In the genomic region with DNA sequence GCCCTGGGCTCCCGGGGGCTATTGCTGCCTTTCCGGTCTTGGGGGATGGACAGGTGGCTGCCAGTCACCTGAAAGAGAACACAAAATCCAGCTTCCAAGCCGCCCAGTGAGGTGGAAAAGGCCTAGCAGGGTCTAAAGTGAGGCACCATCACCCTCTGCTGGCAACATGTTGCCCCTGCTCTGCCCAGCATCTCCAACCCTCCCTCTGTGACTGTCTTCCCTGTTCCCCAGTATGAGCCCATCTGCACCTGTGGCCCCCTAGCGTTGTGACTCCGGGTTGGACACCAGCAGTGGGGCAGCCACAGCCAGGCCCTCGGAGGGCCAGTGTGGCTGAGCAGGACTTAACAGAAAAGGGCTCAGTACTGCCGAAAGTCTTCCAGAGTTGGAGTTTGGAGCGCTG, we compare ENCODE assay signal across 12 cellular contexts. TPM values are rescaled to one million over a fixed set of nuclear protein-coding genes. Genes with fewer than 3 reads are reported as not detected.
DNase-seq lines count a peak whose midpoint lies in the region; ATAC-seq, FAIRE-seq and TF ChIP-seq lines count a peak whose summit lies in the region.
"Not testable (repeated sequence)": the region's sequence is repeated elsewhere in the genome, so short reads cannot be mapped to it uniquely, and the experiment has no call there.
"Had no signal": no experiment of that assay in that cellular context is flagged by ENCODE, and none has a peak within 500 bp of the region (broad histone marks: within the 10 kb centered on the region; RNA-seq: fewer than 3 reads in every experiment).

No MANE protein-coding gene starts in this region.

- not testable (repeated sequence) for H3K9me3 ChIP-seq in HAP-1; MM.1S (replicated peaks; ENCODE audit: insufficient read depth, low read length); NT2/D1 (ENCODE audit: insufficient read depth, low read length); WERI-Rb-1 (ENCODE audit: severe bottlenecking); H1 (ENCODE audit: insufficient read depth in 2 of 2, low read depth in 1 of 2, low read length in 1 of 2); HepG2 (ENCODE audit: low read length)

- TF ChIP-seq CTCF in 22Rv1 (IDR thresholded peaks at IDR 0.05): peak; percentile 14; the same call in 1 of the 2 replicates
- peak; percentile 64 for TF ChIP-seq CTCF in MM.1S (IDR thresholded peaks at IDR 0.05; ENCODE audit: low read length)
- TF ChIP-seq CTCF in WERI-Rb-1 (IDR thresholded peaks at IDR 0.05; ENCODE audit: low read depth, low read length): peak; percentile 71
- peak in 2 of 3 experiments; percentile 67 to 74; a peak in 3 of 4 replicates for TF ChIP-seq CTCF in H1 (IDR thresholded peaks at IDR 0.05; ENCODE audit: control extremely low read depth in 1 of 3, insufficient read depth in 1 of 3, low read depth in 1 of 3, low read length in 3 of 3)
- peak; percentile 67 for TF ChIP-seq CTCF in HepG2 (CRISPR knock-in tag; IDR thresholded peaks at IDR 0.05)

- intact Hi-C loops in HepG2 (cut with micrococcal nuclease; ENCODE audit: unreplicated experiment): not testable (repeated sequence)

- ATAC-seq in HepG2: peak; percentile 96

- DNase-seq in ELF-1 (ENCODE audit: low read depth, low spot score): peak; percentile 91
- peak; percentile 38 to 68 for DNase-seq in HAP-1 (ENCODE audit: low spot score in 2 of 2)
- DNase-seq in MM.1S: peak; percentile 62
- peak; percentile 35 for DNase-seq in NT2/D1 (ENCODE audit: low read depth, low spot score)
- peak; percentile 81 for DNase-seq in WERI-Rb-1
- DNase-seq in H1 (ENCODE audit: low read depth in 1 of 2, low spot score in 2 of 2): peak; percentile 43 to 54
- DNase-seq in HepG2 (ENCODE audit: low spot score): peak; percentile 56

- not testable (repeated sequence) for BruUV-seq in HepG2 (replicated peaks; lab: Mats Ljungman, UMichigan)

- H3K27me3 ChIP-seq in HAP-1 (ENCODE audit: low read depth); MM.1S (replicated peaks; ENCODE audit: insufficient read depth, low read length); NT2/D1 (ENCODE audit: insufficient read depth, insufficient read length); H1 (replicated peaks in 1 of 4; ENCODE audit: control insufficient read depth in 3 of 4, extremely low read depth in 1 of 4, insufficient read depth in 3 of 4, low read length in 3 of 4); HepG2 (ENCODE audit: control insufficient read depth in 1 of 2, insufficient read depth in 2 of 2, low read length in 2 of 2): not testable (repeated sequence)
- peaks cover 17% of the 10 kb centered on the region for H3K27me3 ChIP-seq in WERI-Rb-1 (ENCODE audit: insufficient read depth, low read depth, severe bottlenecking)

- not testable (repeated sequence) for H3K9ac ChIP-seq in MM.1S (ENCODE audit: low read length); NT2/D1 (ENCODE audit: insufficient read length, low read depth); H1 (replicated peaks in 1 of 4; ENCODE audit: extremely low read depth in 1 of 4, low read depth in 3 of 4, low read length in 3 of 4); HepG2 (ENCODE audit: insufficient read depth, low read depth, low read length)

- CTCF ChIA-PET in H1 (lab: Charles Lee; ENCODE audit: partially characterized antibody): interaction anchor here (0.7 to 1.2 kb wide), 4 partner anchors 32 to 258 kb away, joined by 3 to 4 read pairs (median 3); no protein-coding TSS in a partner anchor
- CTCF ChIA-PET in HepG2 (lab: Yijun Ruan, JAX; ENCODE audit: low intra/inter-chr PET ratio, low total read pairs): not testable (repeated sequence)

- not testable (repeated sequence) for H2BK12ac ChIP-seq in H1 (ENCODE audit: low read depth, low read length)

- H2BK120ac ChIP-seq in H1 (replicated peaks; ENCODE audit: low read depth, low read length): not testable (repeated sequence)

- H3K79me2 ChIP-seq in MM.1S (ENCODE audit: low read length); H1 (ENCODE audit: control insufficient read depth in 1 of 2, insufficient read depth in 2 of 2, low read length in 2 of 2); HepG2 (ENCODE audit: insufficient read depth, low read length): not testable (repeated sequence)

- not testable (repeated sequence) for H3K36me3 ChIP-seq in HAP-1 (replicated peaks); MM.1S (replicated peaks; ENCODE audit: insufficient read depth, low read length); NT2/D1 (ENCODE audit: insufficient read depth, insufficient read length, low read length); WERI-Rb-1; H1 (ENCODE audit: control insufficient read depth in 2 of 4, insufficient read depth in 4 of 4, low read length in 3 of 4); HepG2 (replicated peaks in 1 of 2; ENCODE audit: control insufficient read depth in 1 of 2, insufficient read depth in 2 of 2, low read length in 2 of 2)

- in situ Hi-C loops in HAP-1 (cut with MboI; ENCODE audit: low sequenced_read_pairs); HepG2 (cut with HindIII; ENCODE audit: extremely low pct_ligation_motif_present, low pct_unique_long_range_greater_than_20kb): not testable (repeated sequence)

- not testable (repeated sequence) for H3K79me1 ChIP-seq in H1 (ENCODE audit: low read depth, low read length)

- FAIRE-seq in H1 (lab: Jason Lieb, UNC) (peak; percentile 98), HepG2 (lab: Jason Lieb, UNC) (peak; percentile 79)

- H3K4me1 ChIP-seq in HAP-1; NT2/D1 (ENCODE audit: insufficient read depth, insufficient read length); H1 (replicated peaks in 1 of 4; ENCODE audit: control insufficient read depth in 3 of 4, insufficient read depth in 4 of 4, low read length in 3 of 4); HepG2 (ENCODE audit: insufficient read depth, low read length): not testable (repeated sequence)
- H3K4me1 ChIP-seq in MM.1S (ENCODE audit: low read length): peaks cover 15% of the 10 kb centered on the region

- not testable (repeated sequence) for H2BK15ac ChIP-seq in H1 (ENCODE audit: low read length)

- TF ChIP-seq EP300 in H1 (IDR thresholded peaks at IDR 0.05; ENCODE audit: borderline replicate concordance in 1 of 2, low read depth in 2 of 2, low read length in 2 of 2); HepG2 (IDR thresholded peaks at IDR 0.05; ENCODE audit: low read depth in 2 of 2, low read length in 2 of 2); HepG2 (CRISPR knock-in tag; IDR thresholded peaks at IDR 0.05; ENCODE audit: borderline replicate concordance): not testable (repeated sequence)

- not testable (repeated sequence) for H2BK5ac ChIP-seq in H1 (ENCODE audit: low read depth, low read length)

- no CpG with 5 or more reads among the region's 8 CpGs for WGBS in H1 (ENCODE audit: extremely low coverage in 1 of 2, insufficient coverage in 1 of 2, insufficient read length in 1 of 2, insufficient replicate concordance in 2 of 2, low coverage in 1 of 2, low lambda C conversion rate in 2 of 2, missing lambda C conversion rate in 1 of 2), 2 experiments
- 40% methylated on average over 2 of the region's 8 CpGs for WGBS in HepG2 (ENCODE audit: low lambda C conversion rate)

- TF ChIP-seq RAD21 in H1 (IDR thresholded peaks at IDR 0.05 in 1 of 2, conservative IDR thresholded peaks at IDR 0.05 in 1 of 2; ENCODE audit: low read depth in 2 of 2, low read length in 2 of 2): peak; percentile 62
- not testable (repeated sequence) for TF ChIP-seq RAD21 in HepG2 (CRISPR knock-in tag; IDR thresholded peaks at IDR 0.05)

- not testable (repeated sequence) for H2AK5ac ChIP-seq in H1 (ENCODE audit: low read depth, low read length)

- not testable (repeated sequence) for H4K91ac ChIP-seq in H1 (replicated peaks; ENCODE audit: insufficient read length, low read length)

- POLR2A ChIA-PET in H1 (lab: Charles Lee; ENCODE audit: partially characterized antibody); HepG2 (lab: Yijun Ruan, JAX): not testable (repeated sequence)

- not testable (repeated sequence) for H4K20me1 ChIP-seq in MM.1S (ENCODE audit: insufficient read depth, low read length); H1 (replicated peaks in 1 of 2; ENCODE audit: control insufficient read depth in 1 of 2, insufficient read depth in 2 of 2, low read length in 2 of 2); HepG2 (ENCODE audit: insufficient read depth, low read length)

- not testable (repeated sequence) for H2AFZ ChIP-seq in MM.1S (ENCODE audit: low read length); H1 (ENCODE audit: low read length); HepG2 (ENCODE audit: low read length)

- H3K56ac ChIP-seq in H1 (replicated peaks; ENCODE audit: insufficient read length, low read depth, low read length): not testable (repeated sequence)

- H4K8ac ChIP-seq in H1 (ENCODE audit: extremely low read depth, insufficient read depth, low read length): not testable (repeated sequence)

- H3K23ac ChIP-seq in H1 (ENCODE audit: insufficient read length): not testable (repeated sequence)

- not testable (repeated sequence) for H3K14ac ChIP-seq in H1 (ENCODE audit: insufficient read length)

- H3K4me2 ChIP-seq in MM.1S (ENCODE audit: low read depth, low read length); H1 (ENCODE audit: insufficient read depth in 1 of 2, low read depth in 2 of 2, low read length in 2 of 2); HepG2 (ENCODE audit: low read depth, low read length): not testable (repeated sequence)

- H4K5ac ChIP-seq in H1 (ENCODE audit: insufficient read length, low read depth, low read length): not testable (repeated sequence)

- not testable (repeated sequence) for H3K27ac ChIP-seq in 22Rv1; WERI-Rb-1; H1 (ENCODE audit: low read depth, low read length); HepG2 (ENCODE audit: extremely low read length, insufficient read depth, low read length)
- peak overlapping the region; percentile 80; the same call in 1 of the 2 replicates for H3K27ac ChIP-seq in MM.1S (ENCODE audit: low read length)

- H3F3A ChIP-seq in MM.1S (ENCODE audit: insufficient read depth, low read length): not testable (repeated sequence)

- not testable (repeated sequence) for H3K9me2 ChIP-seq in MM.1S (replicated peaks; ENCODE audit: insufficient read depth, low read length)

- not testable (repeated sequence) for TF ChIP-seq POLR2A in H1 (IDR thresholded peaks at IDR 0.05; ENCODE audit: control extremely low read depth in 1 of 2, low read depth in 2 of 2, low read length in 2 of 2); HepG2 (IDR thresholded peaks at IDR 0.05; ENCODE audit: insufficient read depth in 1 of 2, low read depth in 2 of 2, low read length in 2 of 2)

- not testable (repeated sequence) for H3K23me2 ChIP-seq in H1 (ENCODE audit: low read depth, low read length)

- H3K4ac ChIP-seq in H1 (replicated peaks; ENCODE audit: insufficient read length, low read depth, low read length): not testable (repeated sequence)

- H3K18ac ChIP-seq in H1 (ENCODE audit: extremely low read depth, low read length): not testable (repeated sequence)

- not testable (repeated sequence) for H2BK20ac ChIP-seq in H1 (ENCODE audit: low read length)

- not testable (repeated sequence) for H3K4me3 ChIP-seq in HAP-1; MM.1S (ENCODE audit: low read length); NT2/D1 (ENCODE audit: insufficient read length, low read depth); WERI-Rb-1 (ENCODE audit: low read depth, low read length); H1 (ENCODE audit: extremely low read depth in 1 of 4, insufficient read depth in 2 of 4, low read depth in 3 of 4, low read length in 4 of 4); HepG2 (replicated peaks in 1 of 3; ENCODE audit: insufficient read depth in 1 of 3, low read depth in 2 of 3, low read length in 3 of 3)

RNA-seq across cellular contexts. Expression of a gene that starts 45.9 kb away (rescaled TPM):
- not detected in 2 replicates for total RNA-seq in H1 (2021; fragmentation: NEBNext Ultra II Directional; extraction: Animal tissue kit (Norgen Biotek cat#: 25700))
- polyA plus RNA-seq in H1 (2011; rRNA removed) (not detected in 2 replicates), HepG2 (2011; rRNA removed) (not detected in 2 replicates)
- not detected for polyA plus RNA-seq in H1 (2011; cell fraction: cytosol; rRNA removed)
- polyA plus RNA-seq in H1 (2011; cell fraction: nucleus; rRNA removed): not detected
- not detected in 4 replicates for polyA plus RNA-seq in H1 (2012, experiment 1 of 2)
- polyA plus RNA-seq in H1 (2012, experiment 2 of 2): not detected
- polyA plus RNA-seq in H1 (2013, experiment 1 of 2): not detected
- not detected for polyA plus RNA-seq in H1 (2013, experiment 2 of 2)
- not detected in 2 replicates for polyA minus RNA-seq in H1 (2011; rRNA and poly(A)+ RNA removed)
- polyA minus RNA-seq in H1 (2011; cell fraction: cytosol; rRNA and poly(A)+ RNA removed): not detected
- polyA minus RNA-seq in H1 (2011; cell fraction: nucleus; rRNA and poly(A)+ RNA removed): not detected
- 0.17 and 0.18 TPM in 2 replicates for total RNA-seq in HepG2 (2016; rRNA removed; fragmentation: Illumina TruSeq; extraction: Trizol)
- total RNA-seq in HepG2 (2016; cell fraction: cytosol; rRNA removed; fragmentation: Illumina TruSeq; extraction: Trizol; ENCODE audit: low read depth): 0.18 and 0.20 TPM in 2 replicates
- 0.13 TPM in 1 of 2 replicates, not detected in the other for total RNA-seq in HepG2 (2016; cell fraction: insoluble cytoplasmic fraction; rRNA removed; fragmentation: Illumina TruSeq; extraction: Trizol)
- 0.10 and 0.15 TPM in 2 replicates for total RNA-seq in HepG2 (2016; cell fraction: membrane; rRNA removed; fragmentation: Illumina TruSeq; extraction: Trizol)
- total RNA-seq in HepG2 (2016; cell fraction: nucleus; rRNA removed; fragmentation: Illumina TruSeq; extraction: Trizol): 0.22 and 0.37 TPM in 2 replicates
- not detected in 2 replicates for polyA plus RNA-seq in HepG2 (2011; cell fraction: cytosol; rRNA removed)
- polyA plus RNA-seq in HepG2 (2011; cell fraction: nucleus; rRNA removed): 0.07 TPM in 1 of 2 replicates, not detected in the other
- not detected in 2 replicates for polyA plus RNA-seq in HepG2 (2012)
- 0.08 and 0.09 TPM in 2 replicates for polyA plus RNA-seq in HepG2 (2016; cell fraction: cytosol; fragmentation: Illumina TruSeq; extraction: Trizol; ENCODE audit: low read depth)
- 0.32 TPM in 1 of 2 replicates, not detected in the other for polyA plus RNA-seq in HepG2 (2016; cell fraction: insoluble cytoplasmic fraction; fragmentation: Illumina TruSeq; extraction: Trizol; ENCODE audit: low read depth)
- 0.15 and 0.27 TPM in 2 replicates for polyA plus RNA-seq in HepG2 (2016; cell fraction: membrane; fragmentation: Illumina TruSeq; extraction: Trizol; ENCODE audit: low read depth)
- polyA plus RNA-seq in HepG2 (2016; cell fraction: nucleus; fragmentation: Illumina TruSeq; extraction: Trizol; ENCODE audit: insufficient read depth, low read depth): 0.28 and 0.29 TPM in 2 replicates
- polyA minus RNA-seq in HepG2 (2011; rRNA and poly(A)+ RNA removed; ENCODE audit: low replicate concordance): 0.30 TPM in 1 of 2 replicates, not detected in the other
- not detected in 2 replicates for polyA minus RNA-seq in HepG2 (2011; cell fraction: cytosol; rRNA and poly(A)+ RNA removed)
- polyA minus RNA-seq in HepG2 (2011; cell fraction: nucleus; rRNA and poly(A)+ RNA removed): not detected in 2 replicates
- total RNA-seq: breast epithelium, fibroblast of lung had no signal
- polyA plus RNA-seq: fibroblast of lung had no signal

RNA-seq across cellular contexts. Expression of a gene that starts 53.9 kb away (rescaled TPM):
- not detected in 2 replicates for total RNA-seq in H1 (2021; fragmentation: NEBNext Ultra II Directional; extraction: Animal tissue kit (Norgen Biotek cat#: 25700))
- not detected in 2 replicates for polyA plus RNA-seq in H1 (2011; rRNA removed)
- polyA plus RNA-seq in H1 (2011; cell fraction: cytosol; rRNA removed): not detected
- not detected for polyA plus RNA-seq in H1 (2011; cell fraction: nucleus; rRNA removed)
- polyA plus RNA-seq in H1 (2012, experiment 1 of 2): not detected in 4 replicates
- polyA plus RNA-seq in H1 (2012, experiment 2 of 2): not detected
- 0.04 TPM for polyA plus RNA-seq in H1 (2013, experiment 1 of 2)
- not detected for polyA plus RNA-seq in H1 (2013, experiment 2 of 2)
- polyA minus RNA-seq in H1 (2011; rRNA and poly(A)+ RNA removed): not detected in 2 replicates
- not detected for polyA minus RNA-seq in H1 (2011; cell fraction: cytosol; rRNA and poly(A)+ RNA removed)
- polyA minus RNA-seq in H1 (2011; cell fraction: nucleus; rRNA and poly(A)+ RNA removed): not detected
- not detected in 2 replicates for total RNA-seq in HepG2 (2016; rRNA removed; fragmentation: Illumina TruSeq; extraction: Trizol)
- total RNA-seq in HepG2 (2016; cell fraction: cytosol; rRNA removed; fragmentation: Illumina TruSeq; extraction: Trizol; ENCODE audit: low read depth): not detected in 2 replicates
- total RNA-seq in HepG2 (2016; cell fraction: insoluble cytoplasmic fraction; rRNA removed; fragmentation: Illumina TruSeq; extraction: Trizol): not detected in 2 replicates
- not detected in 2 replicates for total RNA-seq in HepG2 (2016; cell fraction: membrane; rRNA removed; fragmentation: Illumina TruSeq; extraction: Trizol)
- not detected in 2 replicates for total RNA-seq in HepG2 (2016; cell fraction: nucleus; rRNA removed; fragmentation: Illumina TruSeq; extraction: Trizol)
- not detected in 2 replicates for polyA plus RNA-seq in HepG2 (2011; rRNA removed)
- not detected in 2 replicates for polyA plus RNA-seq in HepG2 (2011; cell fraction: cytosol; rRNA removed)
- not detected in 2 replicates for polyA plus RNA-seq in HepG2 (2011; cell fraction: nucleus; rRNA removed)
- not detected in 2 replicates for polyA plus RNA-seq in HepG2 (2012)
- not detected in 2 replicates for polyA plus RNA-seq in HepG2 (2016; cell fraction: cytosol; fragmentation: Illumina TruSeq; extraction: Trizol; ENCODE audit: low read depth)
- polyA plus RNA-seq in HepG2 (2016; cell fraction: insoluble cytoplasmic fraction; fragmentation: Illumina TruSeq; extraction: Trizol; ENCODE audit: low read depth): not detected in 2 replicates
- polyA plus RNA-seq in HepG2 (2016; cell fraction: membrane; fragmentation: Illumina TruSeq; extraction: Trizol; ENCODE audit: low read depth): not detected in 2 replicates
- not detected in 2 replicates for polyA plus RNA-seq in HepG2 (2016; cell fraction: nucleus; fragmentation: Illumina TruSeq; extraction: Trizol; ENCODE audit: insufficient read depth, low read depth)
- polyA minus RNA-seq in HepG2 (2011; rRNA and poly(A)+ RNA removed; ENCODE audit: low replicate concordance): not detected in 2 replicates
- not detected in 2 replicates for polyA minus RNA-seq in HepG2 (2011; cell fraction: cytosol; rRNA and poly(A)+ RNA removed)
- not detected in 2 replicates for polyA minus RNA-seq in HepG2 (2011; cell fraction: nucleus; rRNA and poly(A)+ RNA removed)
- total RNA-seq: breast epithelium, fibroblast of lung, kidney, Peyer's patch had no signal
- polyA plus RNA-seq: fibroblast of lung had no signal

Comparison
In these comparisons a context has a peak if more than half of its experiments do, and no peak if none do; other contexts are left out.
1. CTCF ChIP-seq: peak in every context shown above with its lines; median percentile 71 in WERI-Rb-1; 70 in H1; 67 in HepG2; 64 in MM.1S; 14 in 22Rv1.
2. DNase-seq: peak in every context shown above with its lines; median percentile 91 in ELF-1; 81 in WERI-Rb-1; 62 in MM.1S; 56 in HepG2; 53 in HAP-1; 48 in H1; 35 in NT2/D1.